Comparison of ENCODE assay signal across 16 cellular contexts in genomic region chr6:161292650-161293281, GRCh38. TPM values are rescaled to one million over a fixed set of nuclear protein-coding genes. Genes with fewer than 3 reads are reported as not detected.
DNase-seq lines count a peak whose midpoint lies in the region; TF ChIP-seq lines count a peak whose summit lies in the region.
"Had no signal": no experiment of that assay in that cellular context is flagged by ENCODE, and none has a peak within 500 bp of the region (broad histone marks: within the 10 kb centered on the region; RNA-seq: fewer than 3 reads in every experiment).

No MANE protein-coding gene starts in this region.

- H3K4me3 Mint-ChIP-seq in progenitor cell of endocrine pancreas (ENCODE audit: low read depth) (no peak overlapping the region), osteocyte (ENCODE audit: unreplicated experiment) (no peak overlapping the region)
- H3K4me3 Mint-ChIP-seq: CD14-positive monocyte; CD8-positive, alpha-beta T cell; HFFc6 had no signal

- H3K27me3 Mint-ChIP-seq in progenitor cell of endocrine pancreas, result no peaks in the 10 kb centered on the region
- H3K27me3 Mint-ChIP-seq in osteocyte (ENCODE audit: unreplicated experiment), result no peaks in the 10 kb centered on the region

- H3K4me1 Mint-ChIP-seq in progenitor cell of endocrine pancreas (ENCODE audit: low read depth) (peaks cover 11% of the 10 kb centered on the region), osteocyte (ENCODE audit: unreplicated experiment) (no peaks in the 10 kb centered on the region)

- no peaks in the 10 kb centered on the region for H3K4me1 ChIP-seq in mammary epithelial cell (ENCODE audit: insufficient read depth, low read length)
- H3K4me1 ChIP-seq in breast epithelium, result no peaks in the 10 kb centered on the region
- H3K4me1 ChIP-seq in iPS-18a (ENCODE audit: control insufficient read depth, low read depth, low read length), result peaks cover 28% of the 10 kb centered on the region

- H3K9me3 ChIP-seq in mammary epithelial cell (replicated peaks; ENCODE audit: insufficient read depth, low read length) (no peaks in the 10 kb centered on the region), breast epithelium (no peaks in the 10 kb centered on the region), iPS-18a (ENCODE audit: control insufficient read depth, low read depth, low read length) (peaks cover 28% of the 10 kb centered on the region)

- H3K36me3 Mint-ChIP-seq in progenitor cell of endocrine pancreas (ENCODE audit: insufficient read depth), result no peaks in the 10 kb centered on the region
- H3K36me3 Mint-ChIP-seq in osteocyte (ENCODE audit: unreplicated experiment), result no peaks in the 10 kb centered on the region
- H3K36me3 Mint-ChIP-seq: CD14-positive monocyte; CD8-positive, alpha-beta T cell had no signal

- H4K20me1 ChIP-seq in mammary epithelial cell (ENCODE audit: insufficient read depth, low read length), result no peaks in the 10 kb centered on the region

- intact Hi-C loops in mammary epithelial cell (cut with micrococcal nuclease), result no loop called here
- intact Hi-C loops in breast epithelium (cut with DNase I; ENCODE audit: low total_unique reads), result no loop called here

- no peak for TF ChIP-seq POLR2A in breast epithelium (IDR thresholded peaks at IDR 0.05)

- dilution Hi-C loops in mammary epithelial cell (cut with HindIII; ENCODE audit: low sequenced_read_pairs), result no loop called here

- H3K4me2 ChIP-seq in mammary epithelial cell (ENCODE audit: insufficient read depth, low read depth, low read length), result no peak overlapping the region

- in situ Hi-C loops in mammary epithelial cell (cut with MboI; ENCODE audit: low sequenced_read_pairs in 2 of 2), result no loop called here

- WGBS in mammary epithelial cell (ENCODE audit: low coverage, missing lambda C conversion rate), result 93% methylated on average over 10 of the region's 10 CpGs

- H3K27me3 ChIP-seq in mammary epithelial cell (ENCODE audit: insufficient read depth, low read length) (no peaks in the 10 kb centered on the region), breast epithelium (no peaks in the 10 kb centered on the region), iPS-18a (ENCODE audit: control insufficient read depth, insufficient read depth, low read length) (no peaks in the 10 kb centered on the region)

- TF ChIP-seq CTCF in mammary epithelial cell (conservative IDR thresholded peaks at IDR 0.05 in 1 of 2, IDR thresholded peaks at IDR 0.05 in 1 of 2; ENCODE audit: extremely low read depth in 1 of 2, insufficient read depth in 1 of 2, low read depth in 1 of 2, low read length in 2 of 2) (no peak), breast epithelium (IDR thresholded peaks at IDR 0.05) (no peak), progenitor cell of endocrine pancreas (IDR thresholded peaks at IDR 0.05; ENCODE audit: unreplicated experiment) (no peak), osteocyte (IDR thresholded peaks at IDR 0.05) (no peak)

- no peak overlapping the region for H3K4me3 ChIP-seq in mammary epithelial cell (replicated peaks in 1 of 3; ENCODE audit: insufficient read depth in 1 of 3, low read depth in 2 of 3, low read length in 3 of 3)
- no peak overlapping the region for H3K4me3 ChIP-seq in breast epithelium
- peak overlapping the region; percentile 35 for H3K4me3 ChIP-seq in iPS-18a (ENCODE audit: low read length)

- H3K27ac ChIP-seq in mammary epithelial cell (ENCODE audit: insufficient read depth, low read depth, low read length) (no peak overlapping the region), breast epithelium (no peak overlapping the region), iPS-18a (ENCODE audit: low read length) (no peak overlapping the region)
- H3K27ac ChIP-seq: 22Rv1 had no signal

- H3K9me3 Mint-ChIP-seq in progenitor cell of endocrine pancreas (ENCODE audit: low read depth), result peaks cover 7% of the 10 kb centered on the region
- peaks cover 6% of the 10 kb centered on the region for H3K9me3 Mint-ChIP-seq in osteocyte (ENCODE audit: unreplicated experiment)
- H3K9me3 Mint-ChIP-seq: CD8-positive, alpha-beta T cell; HFFc6 had no signal

- no peaks in the 10 kb centered on the region for H3K36me3 ChIP-seq in mammary epithelial cell (ENCODE audit: insufficient read depth, low read length)
- H3K36me3 ChIP-seq in breast epithelium, result no peaks in the 10 kb centered on the region
- H3K36me3 ChIP-seq in iPS-18a (ENCODE audit: control insufficient read depth, low read depth, low read length), result no peaks in the 10 kb centered on the region

- no peak for DNase-seq in mammary epithelial cell
- no peak for DNase-seq in breast epithelium (ENCODE audit: low spot score in 2 of 2)
- peak; percentile 35 for DNase-seq in amniotic epithelial cell (ENCODE audit: low read depth)
- no peak for DNase-seq in progenitor cell of endocrine pancreas (ENCODE audit: low spot score, unreplicated experiment)
- no peak for DNase-seq in D341Med (ENCODE audit: low spot score)
- no peak for DNase-seq in osteocyte (ENCODE audit: extremely low spot score, unreplicated experiment)
- DNase-seq in Kasumi-1 (lab: John Stamatoyannopoulos, UW), result no peak
- DNase-seq: CD8-positive, alpha-beta T cell; COR-L47; DMS53; GOT3; HCEC 1CT; HFFc6 had no signal

- H3K9ac ChIP-seq in mammary epithelial cell (ENCODE audit: insufficient read depth, low read length), result no peak overlapping the region
- no peak overlapping the region for H3K9ac ChIP-seq in iPS-18a (ENCODE audit: low read length)

- no peaks in the 10 kb centered on the region for H3K79me2 ChIP-seq in mammary epithelial cell (ENCODE audit: insufficient read depth, low read length)

- H2AFZ ChIP-seq in mammary epithelial cell (ENCODE audit: low read depth, low read length), result peak overlapping the region; percentile 39

- BruUV-seq in mammary epithelial cell (replicated peaks; lab: Mats Ljungman, UMichigan), result no TSS peak

- H3K27ac Mint-ChIP-seq in progenitor cell of endocrine pancreas, result peak overlapping the region; percentile 77
- no peak overlapping the region for H3K27ac Mint-ChIP-seq in osteocyte (ENCODE audit: unreplicated experiment)
- H3K27ac Mint-ChIP-seq: CD8-positive, alpha-beta T cell; HFFc6 had no signal

- CTCF ChIA-PET in mammary epithelial cell (lab: Charles Lee; ENCODE audit: low non-redundant PET), result no interaction called here

RNA-seq across cellular contexts. Expression of gene AGPAT4, which starts 18.9 kb away (rescaled TPM):
- total RNA-seq in mammary epithelial cell (10 to 100 TPM; 12.5 to 15.8 TPM), breast epithelium (10 to 100 TPM in 1 of 3 donors, 1 to 10 TPM in 2; 4.6 to 10.5 (median 6.2) TPM), progenitor cell of endocrine pancreas (43.7 and 44.2 TPM in 2 replicates), osteocyte (8.3 and 10.1 TPM in 2 replicates)
- polyA plus RNA-seq in mammary epithelial cell, result 5.6 TPM
- 13.2 TPM for polyA minus RNA-seq in mammary epithelial cell
